Comparison of ENCODE assay signal across 12 cellular contexts in the genomic region with DNA sequence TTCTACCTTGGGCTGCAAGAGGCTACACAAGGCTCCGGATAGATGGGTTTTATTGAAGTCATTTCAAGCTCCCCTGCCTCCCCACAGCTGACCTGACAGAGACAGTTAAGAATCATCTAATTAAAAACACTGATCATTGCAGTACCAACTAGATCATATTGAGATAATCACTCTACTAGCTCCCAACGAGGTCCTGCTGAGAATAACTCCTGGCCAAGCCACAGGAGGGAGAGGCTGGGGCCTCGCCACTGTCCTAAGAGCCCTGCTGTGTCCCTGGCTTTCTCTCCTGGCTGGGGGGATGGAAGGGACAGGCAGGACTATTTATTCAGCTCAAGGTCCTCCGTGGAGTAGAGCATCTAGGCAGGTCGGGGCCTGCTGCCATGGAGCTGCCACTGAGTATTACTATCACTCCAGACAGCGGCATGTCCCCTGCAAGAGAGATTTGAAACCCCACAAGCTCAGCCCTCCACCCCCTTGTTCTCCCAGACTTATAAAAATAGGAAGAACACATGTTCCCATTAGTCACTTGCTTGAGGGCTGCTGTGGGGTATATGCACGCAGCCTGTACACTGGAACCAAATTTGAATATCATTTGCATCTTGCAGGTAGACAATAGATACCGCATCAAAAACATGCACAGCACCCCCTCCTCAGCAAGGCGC.
"Had no signal": no experiment of that assay in that cellular context is flagged by ENCODE, and none has a peak within 500 bp of the region (broad histone marks: within the 10 kb centered on the region; RNA-seq: fewer than 3 reads in every experiment).

No MANE protein-coding gene starts in this region.

- ATAC-seq: activated CD8-positive, alpha-beta T cell treated with anti-CD3 and anti-CD28 coated beads, Interleukin-2, amount 10 ng/mL, durations not matched to agents 7 days and 5 days; stimulated activated naive B cell treated with anti-CD40 and anti-IgM and Interleukin-4, amounts not matched to agents 10 μg/mL and 1 μg/mL and 100 μg/mL, for 72 hours had no signal

- H3K9me3 Mint-ChIP-seq: stimulated activated naive B cell treated with anti-CD40 and anti-IgM and Interleukin-4, amounts not matched to agents 10 μg/mL and 1 μg/mL and 100 μg/mL, for 72 hours had no signal

- H3K27ac Mint-ChIP-seq: activated CD8-positive, alpha-beta T cell treated with anti-CD3 and anti-CD28 coated beads, Interleukin-2, amount 10 ng/mL, durations not matched to agents 7 days and 5 days; activated naive CD4-positive, alpha-beta T cell treated with anti-CD3 and anti-CD28 coated beads, Interleukin-2, amount 10 ng/mL, durations not matched to agents 7 days and 5 days; stimulated activated naive B cell treated with anti-CD40 and anti-IgM and Interleukin-4, amounts not matched to agents 10 μg/mL and 1 μg/mL and 100 μg/mL, for 72 hours had no signal

- DNase-seq: activated CD4-positive, alpha-beta T cell treated with anti-CD3 and anti-CD28 coated beads for 48 hours; activated CD8-positive, alpha-beta memory T cell treated with anti-CD3 and anti-CD28 coated beads, Interleukin-2, amount 50 U/mL, for 48 hours; activated CD8-positive, alpha-beta T cell treated with anti-CD3 and anti-CD28 coated beads, Interleukin-2, amount 10 ng/mL, durations not matched to agents 7 days and 5 days; activated naive CD4-positive, alpha-beta T cell treated with anti-CD3 and anti-CD28 coated beads, Interleukin-2, amount 10 ng/mL, durations not matched to agents 7 days and 5 days; adrenal gland; colonic mucosa; effector CD4-positive, alpha-beta T cell; foreskin melanocyte; spleen; stimulated activated CD4-positive, alpha-beta T cell treated with anti-CD3 and anti-CD28 coated beads, Interleukin-1b, Interleukin-23, amount 100 ng/mL, for 48 hours; stimulated activated naive B cell treated with anti-CD40 and anti-IgM and Interleukin-4, amounts not matched to agents 10 μg/mL and 1 μg/mL and 100 μg/mL, for 72 hours; transverse colon had no signal

- H3K27me3 Mint-ChIP-seq: activated naive CD4-positive, alpha-beta T cell treated with anti-CD3 and anti-CD28 coated beads, Interleukin-2, amount 10 ng/mL, durations not matched to agents 7 days and 5 days; stimulated activated naive B cell treated with anti-CD40 and anti-IgM and Interleukin-4, amounts not matched to agents 10 μg/mL and 1 μg/mL and 100 μg/mL, for 72 hours had no signal

- H3K4me1 Mint-ChIP-seq: activated naive CD4-positive, alpha-beta T cell treated with anti-CD3 and anti-CD28 coated beads, Interleukin-2, amount 10 ng/mL, durations not matched to agents 7 days and 5 days; stimulated activated naive B cell treated with anti-CD40 and anti-IgM and Interleukin-4, amounts not matched to agents 10 μg/mL and 1 μg/mL and 100 μg/mL, for 72 hours had no signal

- H3K36me3 Mint-ChIP-seq: activated naive CD4-positive, alpha-beta T cell treated with anti-CD3 and anti-CD28 coated beads, Interleukin-2, amount 10 ng/mL, durations not matched to agents 7 days and 5 days; stimulated activated naive B cell treated with anti-CD40 and anti-IgM and Interleukin-4, amounts not matched to agents 10 μg/mL and 1 μg/mL and 100 μg/mL, for 72 hours had no signal

- H3K4me3 Mint-ChIP-seq: activated CD8-positive, alpha-beta T cell treated with anti-CD3 and anti-CD28 coated beads, Interleukin-2, amount 10 ng/mL, durations not matched to agents 7 days and 5 days; activated naive CD4-positive, alpha-beta T cell treated with anti-CD3 and anti-CD28 coated beads, Interleukin-2, amount 10 ng/mL, durations not matched to agents 7 days and 5 days; stimulated activated naive B cell treated with anti-CD40 and anti-IgM and Interleukin-4, amounts not matched to agents 10 μg/mL and 1 μg/mL and 100 μg/mL, for 72 hours had no signal
